ENCODE assay signal across 1 cellular context in genomic region chr3:183913580-183913920, GRCh38.
TF ChIP-seq lines count a peak whose summit lies in the region.

No MANE protein-coding gene starts in this region.

TF ChIP-seq in HepG2, 621 proteins besides CTCF, POLR2A, EP300 and RAD21 (continued from another document and continues in another):
- no peak for TF ChIP-seq ZNF3 (CRISPR knock-in tag; IDR thresholded peaks at IDR 0.05)
- no peak for TF ChIP-seq HMG20A (CRISPR knock-in tag; IDR thresholded peaks at IDR 0.05; ENCODE audit: borderline replicate concordance)
- no peak for TF ChIP-seq ZNF883 (CRISPR knock-in tag; IDR thresholded peaks at IDR 0.05; ENCODE audit: not compliant biosample characterization)
- TF ChIP-seq SNRNP70 (IDR thresholded peaks at IDR 0.05; ENCODE audit: low read depth, low read length) = no peak
- TF ChIP-seq, protein P1, sequence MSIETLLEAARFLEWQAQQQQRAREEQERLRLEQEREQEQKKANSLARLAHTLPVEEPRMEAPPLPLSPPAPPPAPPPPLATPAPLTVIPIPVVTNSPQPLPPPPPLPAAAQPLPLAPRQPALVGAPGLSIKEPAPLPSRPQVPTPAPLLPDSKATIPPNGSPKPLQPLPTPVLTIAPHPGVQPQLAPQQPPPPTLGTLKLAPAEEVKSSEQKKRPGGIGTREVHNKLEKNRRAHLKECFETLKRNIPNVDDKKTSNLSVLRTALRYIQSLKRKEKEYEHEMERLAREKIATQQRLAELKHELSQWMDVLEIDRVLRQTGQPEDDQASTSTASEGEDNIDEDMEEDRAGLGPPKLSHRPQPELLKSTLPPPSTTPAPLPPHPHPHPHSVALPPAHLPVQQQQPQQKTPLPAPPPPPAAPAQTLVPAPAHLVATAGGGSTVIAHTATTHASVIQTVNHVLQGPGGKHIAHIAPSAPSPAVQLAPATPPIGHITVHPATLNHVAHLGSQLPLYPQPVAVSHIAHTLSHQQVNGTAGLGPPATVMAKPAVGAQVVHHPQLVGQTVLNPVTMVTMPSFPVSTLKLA (IDR thresholded peaks at IDR 0.05) = no peak
- TF ChIP-seq ZNF121 (CRISPR knock-in tag; IDR thresholded peaks at IDR 0.05) = 0 out of 2 replicates have a peak, but pooled peaks have one; percentile 8
- TF ChIP-seq SMAD1 (CRISPR knock-in tag; IDR thresholded peaks at IDR 0.05; ENCODE audit: borderline replicate concordance, low read depth) = no peak
- TF ChIP-seq, protein P2, sequence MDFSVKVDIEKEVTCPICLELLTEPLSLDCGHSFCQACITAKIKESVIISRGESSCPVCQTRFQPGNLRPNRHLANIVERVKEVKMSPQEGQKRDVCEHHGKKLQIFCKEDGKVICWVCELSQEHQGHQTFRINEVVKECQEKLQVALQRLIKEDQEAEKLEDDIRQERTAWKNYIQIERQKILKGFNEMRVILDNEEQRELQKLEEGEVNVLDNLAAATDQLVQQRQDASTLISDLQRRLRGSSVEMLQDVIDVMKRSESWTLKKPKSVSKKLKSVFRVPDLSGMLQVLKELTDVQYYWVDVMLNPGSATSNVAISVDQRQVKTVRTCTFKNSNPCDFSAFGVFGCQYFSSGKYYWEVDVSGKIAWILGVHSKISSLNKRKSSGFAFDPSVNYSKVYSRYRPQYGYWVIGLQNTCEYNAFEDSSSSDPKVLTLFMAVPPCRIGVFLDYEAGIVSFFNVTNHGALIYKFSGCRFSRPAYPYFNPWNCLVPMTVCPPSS (IDR thresholded peaks at IDR 0.05) = no peak
- no peak for TF ChIP-seq ZNF816 (CRISPR knock-in tag; IDR thresholded peaks at IDR 0.05; ENCODE audit: borderline replicate concordance)
- TF ChIP-seq, protein P3, sequence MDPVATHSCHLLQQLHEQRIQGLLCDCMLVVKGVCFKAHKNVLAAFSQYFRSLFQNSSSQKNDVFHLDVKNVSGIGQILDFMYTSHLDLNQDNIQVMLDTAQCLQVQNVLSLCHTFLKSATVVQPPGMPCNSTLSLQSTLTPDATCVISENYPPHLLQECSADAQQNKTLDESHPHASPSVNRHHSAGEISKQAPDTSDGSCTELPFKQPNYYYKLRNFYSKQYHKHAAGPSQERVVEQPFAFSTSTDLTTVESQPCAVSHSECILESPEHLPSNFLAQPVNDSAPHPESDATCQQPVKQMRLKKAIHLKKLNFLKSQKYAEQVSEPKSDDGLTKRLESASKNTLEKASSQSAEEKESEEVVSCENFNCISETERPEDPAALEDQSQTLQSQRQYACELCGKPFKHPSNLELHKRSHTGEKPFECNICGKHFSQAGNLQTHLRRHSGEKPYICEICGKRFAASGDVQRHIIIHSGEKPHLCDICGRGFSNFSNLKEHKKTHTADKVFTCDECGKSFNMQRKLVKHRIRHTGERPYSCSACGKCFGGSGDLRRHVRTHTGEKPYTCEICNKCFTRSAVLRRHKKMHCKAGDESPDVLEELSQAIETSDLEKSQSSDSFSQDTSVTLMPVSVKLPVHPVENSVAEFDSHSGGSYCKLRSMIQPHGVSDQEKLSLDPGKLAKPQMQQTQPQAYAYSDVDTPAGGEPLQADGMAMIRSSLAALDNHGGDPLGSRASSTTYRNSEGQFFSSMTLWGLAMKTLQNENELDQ (CRISPR knock-in tag; IDR thresholded peaks at IDR 0.05; ENCODE audit: borderline replicate concordance) = no peak
- TF ChIP-seq JUND (CRISPR knock-in tag; IDR thresholded peaks at IDR 0.05) = no peak
- no peak for TF ChIP-seq TEF (CRISPR knock-in tag; IDR thresholded peaks at IDR 0.05)
- no peak for TF ChIP-seq KDM6A (CRISPR knock-in tag; IDR thresholded peaks at IDR 0.05; ENCODE audit: low read depth)
- TF ChIP-seq ZNF749 (CRISPR knock-in tag; IDR thresholded peaks at IDR 0.05; ENCODE audit: borderline replicate concordance) = no peak
- TF ChIP-seq CBX1 (IDR thresholded peaks at IDR 0.05; ENCODE audit: low read depth) = no peak
- no peak for TF ChIP-seq POGZ (CRISPR knock-in tag; IDR thresholded peaks at IDR 0.05)
- TF ChIP-seq, protein P4, sequence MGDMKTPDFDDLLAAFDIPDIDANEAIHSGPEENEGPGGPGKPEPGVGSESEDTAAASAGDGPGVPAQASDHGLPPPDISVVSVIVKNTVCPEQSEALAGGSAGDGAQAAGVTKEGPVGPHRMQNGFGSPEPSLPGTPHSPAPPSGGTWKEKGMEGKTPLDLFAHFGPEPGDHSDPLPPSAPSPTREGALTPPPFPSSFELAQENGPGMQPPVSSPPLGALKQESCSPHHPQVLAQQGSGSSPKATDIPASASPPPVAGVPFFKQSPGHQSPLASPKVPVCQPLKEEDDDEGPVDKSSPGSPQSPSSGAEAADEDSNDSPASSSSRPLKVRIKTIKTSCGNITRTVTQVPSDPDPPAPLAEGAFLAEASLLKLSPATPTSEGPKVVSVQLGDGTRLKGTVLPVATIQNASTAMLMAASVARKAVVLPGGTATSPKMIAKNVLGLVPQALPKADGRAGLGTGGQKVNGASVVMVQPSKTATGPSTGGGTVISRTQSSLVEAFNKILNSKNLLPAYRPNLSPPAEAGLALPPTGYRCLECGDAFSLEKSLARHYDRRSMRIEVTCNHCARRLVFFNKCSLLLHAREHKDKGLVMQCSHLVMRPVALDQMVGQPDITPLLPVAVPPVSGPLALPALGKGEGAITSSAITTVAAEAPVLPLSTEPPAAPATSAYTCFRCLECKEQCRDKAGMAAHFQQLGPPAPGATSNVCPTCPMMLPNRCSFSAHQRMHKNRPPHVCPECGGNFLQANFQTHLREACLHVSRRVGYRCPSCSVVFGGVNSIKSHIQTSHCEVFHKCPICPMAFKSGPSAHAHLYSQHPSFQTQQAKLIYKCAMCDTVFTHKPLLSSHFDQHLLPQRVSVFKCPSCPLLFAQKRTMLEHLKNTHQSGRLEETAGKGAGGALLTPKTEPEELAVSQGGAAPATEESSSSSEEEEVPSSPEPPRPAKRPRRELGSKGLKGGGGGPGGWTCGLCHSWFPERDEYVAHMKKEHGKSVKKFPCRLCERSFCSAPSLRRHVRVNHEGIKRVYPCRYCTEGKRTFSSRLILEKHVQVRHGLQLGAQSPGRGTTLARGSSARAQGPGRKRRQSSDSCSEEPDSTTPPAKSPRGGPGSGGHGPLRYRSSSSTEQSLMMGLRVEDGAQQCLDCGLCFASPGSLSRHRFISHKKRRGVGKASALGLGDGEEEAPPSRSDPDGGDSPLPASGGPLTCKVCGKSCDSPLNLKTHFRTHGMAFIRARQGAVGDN (CRISPR knock-in tag; IDR thresholded peaks at IDR 0.05) = peak; percentile 41; the same call in 1 of the 2 replicates
- no peak; the same call in 1 of the 2 replicates for TF ChIP-seq ZFX (CRISPR knock-in tag; IDR thresholded peaks at IDR 0.05; ENCODE audit: low read depth)
- no peak for TF ChIP-seq IKZF1 (IDR thresholded peaks at IDR 0.05)
- TF ChIP-seq MTF1 (CRISPR knock-in tag; IDR thresholded peaks at IDR 0.05) = no peak
- TF ChIP-seq TBL1XR1 (IDR thresholded peaks at IDR 0.05; ENCODE audit: borderline replicate concordance, low read length, partially characterized antibody) = no peak
- TF ChIP-seq TEAD2 (CRISPR knock-in tag; IDR thresholded peaks at IDR 0.05) = no peak
- no peak for TF ChIP-seq ZNF607 (CRISPR knock-in tag; IDR thresholded peaks at IDR 0.05; ENCODE audit: borderline replicate concordance)
- TF ChIP-seq NFRKB (IDR thresholded peaks at IDR 0.05) = no peak
- no peak for TF ChIP-seq PHF5A (CRISPR knock-in tag; IDR thresholded peaks at IDR 0.05; ENCODE audit: low read depth, unreplicated experiment)
- TF ChIP-seq NFE2L2 (IDR thresholded peaks at IDR 0.05; ENCODE audit: low read length) = no peak
- no peak for TF ChIP-seq ZNF691 (CRISPR knock-in tag; IDR thresholded peaks at IDR 0.05; ENCODE audit: borderline replicate concordance, low read depth)
- 0 out of 2 replicates have a peak, but pooled peaks have one; percentile 4 for TF ChIP-seq ZNF609 (CRISPR knock-in tag; IDR thresholded peaks at IDR 0.05; ENCODE audit: borderline replicate concordance)
- TF ChIP-seq NR2C2 (CRISPR knock-in tag; IDR thresholded peaks at IDR 0.05; ENCODE audit: borderline replicate concordance) = peak; percentile 40; the same call in 1 of the 2 replicates
- no peak for TF ChIP-seq ZNF430 (CRISPR knock-in tag; IDR thresholded peaks at IDR 0.05)
- no peak for TF ChIP-seq HNF4G (IDR thresholded peaks at IDR 0.05; ENCODE audit: borderline replicate concordance, low read depth, low read length)
- no peak for TF ChIP-seq HNF4G (CRISPR knock-in tag; IDR thresholded peaks at IDR 0.05; ENCODE audit: borderline replicate concordance, low read depth)
- TF ChIP-seq, protein P5, sequence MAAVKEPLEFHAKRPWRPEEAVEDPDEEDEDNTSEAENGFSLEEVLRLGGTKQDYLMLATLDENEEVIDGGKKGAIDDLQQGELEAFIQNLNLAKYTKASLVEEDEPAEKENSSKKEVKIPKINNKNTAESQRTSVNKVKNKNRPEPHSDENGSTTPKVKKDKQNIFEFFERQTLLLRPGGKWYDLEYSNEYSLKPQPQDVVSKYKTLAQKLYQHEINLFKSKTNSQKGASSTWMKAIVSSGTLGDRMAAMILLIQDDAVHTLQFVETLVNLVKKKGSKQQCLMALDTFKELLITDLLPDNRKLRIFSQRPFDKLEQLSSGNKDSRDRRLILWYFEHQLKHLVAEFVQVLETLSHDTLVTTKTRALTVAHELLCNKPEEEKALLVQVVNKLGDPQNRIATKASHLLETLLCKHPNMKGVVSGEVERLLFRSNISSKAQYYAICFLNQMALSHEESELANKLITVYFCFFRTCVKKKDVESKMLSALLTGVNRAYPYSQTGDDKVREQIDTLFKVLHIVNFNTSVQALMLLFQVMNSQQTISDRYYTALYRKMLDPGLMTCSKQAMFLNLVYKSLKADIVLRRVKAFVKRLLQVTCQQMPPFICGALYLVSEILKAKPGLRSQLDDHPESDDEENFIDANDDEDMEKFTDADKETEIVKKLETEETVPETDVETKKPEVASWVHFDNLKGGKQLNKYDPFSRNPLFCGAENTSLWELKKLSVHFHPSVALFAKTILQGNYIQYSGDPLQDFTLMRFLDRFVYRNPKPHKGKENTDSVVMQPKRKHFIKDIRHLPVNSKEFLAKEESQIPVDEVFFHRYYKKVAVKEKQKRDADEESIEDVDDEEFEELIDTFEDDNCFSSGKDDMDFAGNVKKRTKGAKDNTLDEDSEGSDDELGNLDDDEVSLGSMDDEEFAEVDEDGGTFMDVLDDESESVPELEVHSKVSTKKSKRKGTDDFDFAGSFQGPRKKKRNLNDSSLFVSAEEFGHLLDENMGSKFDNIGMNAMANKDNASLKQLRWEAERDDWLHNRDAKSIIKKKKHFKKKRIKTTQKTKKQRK (IDR thresholded peaks at IDR 0.05; ENCODE audit: low read length) = no peak
- no peak for TF ChIP-seq YEATS2 (CRISPR knock-in tag; IDR thresholded peaks at IDR 0.05; ENCODE audit: borderline replicate concordance)
- no peak for TF ChIP-seq LCORL (IDR thresholded peaks at IDR 0.05)
- no peak for TF ChIP-seq LCORL (CRISPR knock-in tag; IDR thresholded peaks at IDR 0.05)
- no peak for TF ChIP-seq POLR2AphosphoS5 (IDR thresholded peaks at IDR 0.05; ENCODE audit: low read depth, low read length)
- TF ChIP-seq ZNF639 (CRISPR knock-in tag; conservative IDR thresholded peaks at IDR 0.05) = no peak
- no peak for TF ChIP-seq ZNF577 (CRISPR knock-in tag; IDR thresholded peaks at IDR 0.05; ENCODE audit: borderline replicate concordance, low read depth)
- TF ChIP-seq, protein P6, sequence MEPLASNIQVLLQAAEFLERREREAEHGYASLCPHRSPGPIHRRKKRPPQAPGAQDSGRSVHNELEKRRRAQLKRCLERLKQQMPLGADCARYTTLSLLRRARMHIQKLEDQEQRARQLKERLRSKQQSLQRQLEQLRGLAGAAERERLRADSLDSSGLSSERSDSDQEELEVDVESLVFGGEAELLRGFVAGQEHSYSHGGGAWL (CRISPR knock-in tag; IDR thresholded peaks at IDR 0.05) = no peak
